ENCODE assay signal across 21 cellular contexts in genomic region chr1:13820456-13820855, GRCh38.
"Had no signal": no experiment of that assay in that cellular context is flagged by ENCODE, and none has a peak within 500 bp of the region (broad histone marks: within the 10 kb centered on the region; RNA-seq: fewer than 3 reads in every experiment).

No MANE protein-coding gene starts in this region.

- H3K4me3 Mint-ChIP-seq: central memory CD8-positive, alpha-beta T cell; naive thymus-derived CD8-positive, alpha-beta T cell; nephron progenitor cell; stimulated activated memory B cell treated with anti-CD40 and anti-IgM and Interleukin-4, amounts not matched to agents 10 μg/mL and 1 μg/mL and 100 μg/mL, for 72 hours; stimulated activated naive CD8-positive, alpha-beta T cell treated with anti-CD3 and anti-CD28 coated beads, Interleukin-15, amount 100 ng/mL, for 72 hours had no signal

- H3K4me3 ChIP-seq: dorsolateral prefrontal cortex, gastrocnemius medialis, left lung, prostate gland, skin epidermis, spleen, suprapubic skin, thyroid gland had no signal

- DNase-seq: cortex of kidney; dorsolateral prefrontal cortex; effector CD4-positive, alpha-beta T cell; gastrocnemius medialis; mammary epithelial cell; mesendoderm; nephron progenitor cell; nucleus accumbens; spleen; stimulated activated CD4-positive, alpha-beta T cell treated with anti-CD3 and anti-CD28 coated beads, Interleukin-4, amount 100 ng/mL, for 4 hours; stimulated activated naive CD8-positive, alpha-beta T cell treated with anti-CD3 and anti-CD28 coated beads, Interleukin-15, amount 100 ng/mL, for 72 hours; thyroid gland; trophoblast cell had no signal

- H3K27me3 Mint-ChIP-seq: central memory CD8-positive, alpha-beta T cell; naive thymus-derived CD8-positive, alpha-beta T cell; stimulated activated memory B cell treated with anti-CD40 and anti-IgM and Interleukin-4, amounts not matched to agents 10 μg/mL and 1 μg/mL and 100 μg/mL, for 72 hours; stimulated activated naive CD8-positive, alpha-beta T cell treated with anti-CD3 and anti-CD28 coated beads, Interleukin-15, amount 100 ng/mL, for 72 hours had no signal

- H3K9me3 Mint-ChIP-seq: central memory CD8-positive, alpha-beta T cell; naive thymus-derived CD8-positive, alpha-beta T cell; stimulated activated memory B cell treated with anti-CD40 and anti-IgM and Interleukin-4, amounts not matched to agents 10 μg/mL and 1 μg/mL and 100 μg/mL, for 72 hours; stimulated activated naive CD8-positive, alpha-beta T cell treated with anti-CD3 and anti-CD28 coated beads, Interleukin-15, amount 100 ng/mL, for 72 hours had no signal

- H3K4me1 ChIP-seq: left lung, prostate gland, spleen, suprapubic skin, thyroid gland had no signal

- H3K27ac ChIP-seq: gastrocnemius medialis, left lung, prostate gland, skin epidermis, spleen, suprapubic skin, thyroid gland had no signal

- ATAC-seq: gastrocnemius medialis; naive thymus-derived CD8-positive, alpha-beta T cell; right cardiac atrium; stimulated activated memory B cell treated with anti-CD40 and anti-IgM and Interleukin-4, amounts not matched to agents 10 μg/mL and 1 μg/mL and 100 μg/mL, for 72 hours; stimulated activated naive CD8-positive, alpha-beta T cell treated with anti-CD3 and anti-CD28 coated beads, Interleukin-15, amount 100 ng/mL, for 72 hours had no signal

- H3K4me1 Mint-ChIP-seq: central memory CD8-positive, alpha-beta T cell; nephron progenitor cell; stimulated activated memory B cell treated with anti-CD40 and anti-IgM and Interleukin-4, amounts not matched to agents 10 μg/mL and 1 μg/mL and 100 μg/mL, for 72 hours; stimulated activated naive CD8-positive, alpha-beta T cell treated with anti-CD3 and anti-CD28 coated beads, Interleukin-15, amount 100 ng/mL, for 72 hours had no signal

- H3K9me3 ChIP-seq: gastrocnemius medialis, left lung, prostate gland, spleen, suprapubic skin, thyroid gland had no signal

- H3K27me3 ChIP-seq: dorsolateral prefrontal cortex, gastrocnemius medialis, left lung, suprapubic skin, thyroid gland had no signal

- H3K36me3 ChIP-seq: prostate gland, thyroid gland had no signal

- H3K27ac Mint-ChIP-seq: naive thymus-derived CD8-positive, alpha-beta T cell; nephron progenitor cell; stimulated activated memory B cell treated with anti-CD40 and anti-IgM and Interleukin-4, amounts not matched to agents 10 μg/mL and 1 μg/mL and 100 μg/mL, for 72 hours; stimulated activated naive CD8-positive, alpha-beta T cell treated with anti-CD3 and anti-CD28 coated beads, Interleukin-15, amount 100 ng/mL, for 72 hours had no signal
